ENCODE assay signal across 25 cellular contexts in the genomic region with DNA sequence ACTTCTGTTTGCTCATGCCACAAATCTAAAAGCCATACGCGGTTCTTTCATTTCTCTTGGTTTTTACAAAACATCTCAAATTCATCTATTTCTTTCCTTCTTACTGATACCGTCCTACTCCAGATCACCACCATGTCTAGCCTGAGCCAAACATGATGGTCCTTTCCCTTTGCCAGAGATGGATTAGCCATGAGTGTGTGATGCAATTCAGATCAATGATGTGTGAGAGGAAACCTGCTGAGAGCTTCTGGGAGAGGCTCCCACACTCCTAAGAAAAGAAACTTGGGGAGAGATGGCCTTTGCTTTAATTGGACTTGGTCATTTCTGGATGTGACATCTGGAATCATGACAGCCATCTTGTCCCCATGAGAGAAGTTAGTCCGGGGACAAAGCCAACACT.
"Had no signal": no experiment of that assay in that cellular context is flagged by ENCODE, and none has a peak within 500 bp of the region (broad histone marks: within the 10 kb centered on the region; RNA-seq: fewer than 3 reads in every experiment).

No MANE protein-coding gene starts in this region.

- FAIRE-seq: HepG2, RCC 7860 had no signal

- H3K4me3 Mint-ChIP-seq: T-cell had no signal

- DNase-seq: IMR-90, Karpas-422, KG1, MG63, NCI-H1092, NCI-H1105 treated with DMSO at 0.1 percent for 48 hours, NCI-H1417 treated with DMSO at 0.1 percent for 48 hours, NCI-H146, NCI-H1694 treated with DMSO at 0.1 percent for 48 hours, NCI-H2029, NCI-H2081 treated with DMSO at 0.1 percent for 48 hours, NCI-H2171, NCI-H226, NCI-H446, NCI-H510A, NCI-H524 treated with DMSO at 0.1 percent for 48 hours, NCI-H69, NCI-H774, SHP77 treated with DMSO at 0.1 percent for 48 hours, T-cell had no signal

- H3K4me3 ChIP-seq: MG63, SJSA1, SK-N-MC had no signal

- H3K4me1 ChIP-seq: SJSA1 had no signal

- H3K36me3 ChIP-seq: MG63, SJSA1 had no signal

- H3K4me1 Mint-ChIP-seq: T-cell had no signal

- H3K27ac Mint-ChIP-seq: T-cell had no signal

- H3K27me3 ChIP-seq: MG63, SJSA1 had no signal

- ATAC-seq: HepG2, T-cell had no signal

- H3K9me3 ChIP-seq: MG63 had no signal

- H3K27ac ChIP-seq: RWPE1, SJSA1, SK-N-MC had no signal

- H3K36me3 Mint-ChIP-seq: T-cell had no signal
